Comparison of ENCODE assay signal across 11 cellular contexts in the genomic region with DNA sequence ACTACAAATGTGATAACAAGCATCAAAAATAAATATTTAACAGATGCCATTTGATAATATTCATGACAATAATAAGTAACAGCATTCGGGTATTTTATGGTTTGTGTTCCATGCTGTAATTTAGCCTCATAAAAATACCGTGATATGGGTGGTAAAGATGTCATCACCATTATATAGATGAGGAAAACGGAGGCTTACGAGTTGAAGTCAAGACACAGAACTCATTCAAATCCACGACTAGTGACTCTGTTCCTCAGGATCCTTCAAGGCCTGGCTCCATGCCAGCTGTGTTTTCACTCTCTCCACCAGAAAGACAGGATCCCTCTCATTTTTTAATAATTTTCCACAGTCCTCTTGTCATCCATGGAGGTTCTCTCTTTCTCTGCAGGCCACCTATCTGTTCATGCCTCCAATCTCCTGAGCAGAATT.
DNase-seq lines count a peak whose midpoint lies in the region; ATAC-seq and TF ChIP-seq lines count a peak whose summit lies in the region.
"Had no signal": no experiment of that assay in that cellular context is flagged by ENCODE, and none has a peak within 500 bp of the region (broad histone marks: within the 10 kb centered on the region; RNA-seq: fewer than 3 reads in every experiment).

No MANE protein-coding gene starts in this region.

- H3K27me3 Mint-ChIP-seq in osteocyte (ENCODE audit: unreplicated experiment): no peaks in the 10 kb centered on the region
- H3K27me3 Mint-ChIP-seq: stimulated activated naive B cell treated with anti-CD40 and anti-IgM and Interleukin-4, amounts not matched to agents 10 μg/mL and 1 μg/mL and 100 μg/mL, for 72 hours had no signal

- peaks cover 24% of the 10 kb centered on the region for H3K4me1 Mint-ChIP-seq in osteocyte (ENCODE audit: unreplicated experiment)
- H3K4me1 Mint-ChIP-seq: stimulated activated naive B cell treated with anti-CD40 and anti-IgM and Interleukin-4, amounts not matched to agents 10 μg/mL and 1 μg/mL and 100 μg/mL, for 72 hours had no signal

- H3K27me3 ChIP-seq in vagina (no peaks in the 10 kb centered on the region), HAP-1 (ENCODE audit: low read depth) (no peaks in the 10 kb centered on the region)

- TF ChIP-seq POLR2A in vagina (IDR thresholded peaks at IDR 0.05): no peak

- H3K9me3 Mint-ChIP-seq in osteocyte (ENCODE audit: unreplicated experiment): peaks cover 10% of the 10 kb centered on the region

- peak overlapping the region; percentile 70 for H3K27ac ChIP-seq in vagina
- H3K27ac ChIP-seq: 22Rv1 had no signal

- TF ChIP-seq CTCF in osteocyte (IDR thresholded peaks at IDR 0.05) (no peak), vagina (IDR thresholded peaks at IDR 0.05) (no peak)

- no peak overlapping the region for H3K4me3 Mint-ChIP-seq in osteocyte (ENCODE audit: unreplicated experiment)
- H3K4me3 Mint-ChIP-seq: stimulated activated naive B cell treated with anti-CD40 and anti-IgM and Interleukin-4, amounts not matched to agents 10 μg/mL and 1 μg/mL and 100 μg/mL, for 72 hours had no signal

- peaks cover 26% of the 10 kb centered on the region for H3K4me1 ChIP-seq in vagina
- peaks cover 10% of the 10 kb centered on the region for H3K4me1 ChIP-seq in HAP-1

- peaks cover 19% of the 10 kb centered on the region for H3K36me3 Mint-ChIP-seq in osteocyte (ENCODE audit: unreplicated experiment)
- H3K36me3 Mint-ChIP-seq: stimulated activated naive B cell treated with anti-CD40 and anti-IgM and Interleukin-4, amounts not matched to agents 10 μg/mL and 1 μg/mL and 100 μg/mL, for 72 hours had no signal

- H3K9me3 ChIP-seq in vagina (no peaks in the 10 kb centered on the region), HAP-1 (peaks cover 7% of the 10 kb centered on the region; the same call in 1 of the 2 replicates)

- ATAC-seq in left cardiac atrium (peak in 1 of 2 donors; percentile 9), HG03342 (IDR thresholded peaks at IDR 0.05; ENCODE audit: unreplicated experiment) (no peak)
- ATAC-seq: stimulated activated naive B cell treated with anti-CD40 and anti-IgM and Interleukin-4, amounts not matched to agents 10 μg/mL and 1 μg/mL and 100 μg/mL, for 72 hours had no signal

- no peaks in the 10 kb centered on the region for H3K36me3 ChIP-seq in vagina
- H3K36me3 ChIP-seq in HAP-1 (replicated peaks): no peaks in the 10 kb centered on the region

- DNase-seq in DMS 273 (lab: John Stamatoyannopoulos, UW; ENCODE audit: unreplicated experiment): peak; percentile 31
- DNase-seq in DMS 273 treated with DMSO at 0.1 percent for 48 hours (lab: John Stamatoyannopoulos, UW): no peak
- peak; percentile 48 for DNase-seq in left cardiac atrium
- no peak for DNase-seq in osteocyte (ENCODE audit: extremely low spot score, unreplicated experiment)
- DNase-seq in vagina (ENCODE audit: extremely low spot score in 2 of 2): no peak
- no peak for DNase-seq in HAP-1 (ENCODE audit: low spot score in 2 of 2)
- no peak for DNase-seq in globus pallidus (ENCODE audit: low spot score)
- DNase-seq: NCI-H526 treated with DMSO at 0.1 percent for 48 hours; stimulated activated naive B cell treated with anti-CD40 and anti-IgM and Interleukin-4, amounts not matched to agents 10 μg/mL and 1 μg/mL and 100 μg/mL, for 72 hours had no signal

- intact Hi-C loops in left cardiac atrium (cut with DNase I) (no loop called here), vagina (cut with DNase I) (no loop called here)

- H3K4me3 ChIP-seq in vagina (peak overlapping the region in 1 of 2 donors; percentile 35), HAP-1 (no peak overlapping the region)

- in situ Hi-C loops in HAP-1 (cut with MboI; ENCODE audit: low sequenced_read_pairs): no loop called here

- H3K27ac Mint-ChIP-seq in osteocyte (ENCODE audit: unreplicated experiment): peak overlapping the region; percentile 33
- H3K27ac Mint-ChIP-seq: stimulated activated naive B cell treated with anti-CD40 and anti-IgM and Interleukin-4, amounts not matched to agents 10 μg/mL and 1 μg/mL and 100 μg/mL, for 72 hours had no signal

Comparison
In these comparisons a context has a peak if more than half of its experiments do, and no peak if none do; other contexts are left out.
1. DNase-seq: peak in DMS 273 (single experiment) and left cardiac atrium (single experiment); none in DMS 273 treated with DMSO at 0.1 percent for 48 hours (single experiment), osteocyte (single experiment), vagina (0 of 2), HAP-1 (0 of 2) and globus pallidus (single experiment).